Comparison of ENCODE assay signal across 17 cellular contexts in genomic region chr10:79431891-79432831, GRCh38. TPM values are rescaled to one million over a fixed set of nuclear protein-coding genes. Genes with fewer than 3 reads are reported as not detected.
DNase-seq lines count a peak whose midpoint lies in the region; ATAC-seq and TF ChIP-seq lines count a peak whose summit lies in the region.
"Had no signal": no experiment of that assay in that cellular context is flagged by ENCODE, and none has a peak within 500 bp of the region (broad histone marks: within the 10 kb centered on the region; RNA-seq: fewer than 3 reads in every experiment).

No MANE protein-coding gene starts in this region.

- TF ChIP-seq POLR2A in breast epithelium (IDR thresholded peaks at IDR 0.05), result no peak

- H3K23ac ChIP-seq in trophoblast cell (ENCODE audit: low read length), result no peak overlapping the region

- CTCF ChIA-PET in MCF 10A (lab: Yijun Ruan, JAX), result no interaction called here

- H2AK5ac ChIP-seq in trophoblast cell (ENCODE audit: low read length), result no peak overlapping the region

- H3K79me2 ChIP-seq in trophoblast cell (ENCODE audit: control insufficient read depth, insufficient read depth, low read length, poor library complexity), result no peaks in the 10 kb centered on the region

- H3K36me3 Mint-ChIP-seq in MCF 10A (ENCODE audit: insufficient read depth, unreplicated experiment), result no peaks in the 10 kb centered on the region

- H2AFZ ChIP-seq in trophoblast cell (ENCODE audit: insufficient read depth, low read length, poor library complexity), result no peak overlapping the region
- H2AFZ ChIP-seq: PC-9 had no signal

- H3K4ac ChIP-seq in trophoblast cell (ENCODE audit: low read depth, low read length), result no peak overlapping the region

- H3K14ac ChIP-seq in trophoblast cell (ENCODE audit: low read length), result no peak overlapping the region

- BruUV-seq in MCF 10A (replicated peaks; lab: Mats Ljungman, UMichigan), result no TSS peak

- H3K18ac ChIP-seq in trophoblast cell (ENCODE audit: low read length), result no peak overlapping the region

- peak overlapping the region; percentile 27 for H2BK12ac ChIP-seq in trophoblast cell (ENCODE audit: low read length)

- H3K36me3 ChIP-seq in breast epithelium (no peaks in the 10 kb centered on the region), trophoblast cell (ENCODE audit: control insufficient read depth in 1 of 2, insufficient read depth in 2 of 2, low read length in 2 of 2) (no peaks in the 10 kb centered on the region), upper lobe of right lung (peaks cover 13% of the 10 kb centered on the region)

- H3K9ac ChIP-seq in trophoblast cell (ENCODE audit: low read length), result no peak overlapping the region

- H3K9me3 Mint-ChIP-seq in MCF 10A (ENCODE audit: unreplicated experiment), result no peaks in the 10 kb centered on the region

- no peak overlapping the region for H2BK5ac ChIP-seq in trophoblast cell (ENCODE audit: low read depth, low read length, poor library complexity)

- H4K8ac ChIP-seq in trophoblast cell (ENCODE audit: low read depth, low read length), result no peak overlapping the region

- peaks cover 5% of the 10 kb centered on the region for H3K4me1 Mint-ChIP-seq in MCF 10A (ENCODE audit: insufficient read depth, unreplicated experiment)

- POLR2A ChIA-PET in MCF 10A (lab: Yijun Ruan, JAX), result no interaction called here

- H3K4me2 ChIP-seq in trophoblast cell (ENCODE audit: low read length), result no peak overlapping the region
- H3K4me2 ChIP-seq: PC-9 had no signal

- H4K91ac ChIP-seq in trophoblast cell (ENCODE audit: low read depth, low read length), result no peak overlapping the region

- no peaks in the 10 kb centered on the region for H3K27me3 Mint-ChIP-seq in MCF 10A (ENCODE audit: insufficient read depth, unreplicated experiment)

- no peak overlapping the region for H2BK120ac ChIP-seq in trophoblast cell (ENCODE audit: insufficient read depth, low read length, poor library complexity)

- no CpG with 5 or more reads among the region's 17 CpGs for WGBS in trophoblast cell (ENCODE audit: extremely low coverage, insufficient coverage, insufficient read length)

- H3K27ac ChIP-seq in breast epithelium, result peak overlapping the region; percentile 90 to 96
- H3K27ac ChIP-seq in trophoblast cell (ENCODE audit: low read depth, low read length), result no peak overlapping the region
- peak overlapping the region; percentile 66 for H3K27ac ChIP-seq in upper lobe of right lung
- H3K27ac ChIP-seq: PC-9 had no signal

- peak overlapping the region in 1 of 3 donors; percentile 25 for H3K4me3 ChIP-seq in breast epithelium
- H3K4me3 ChIP-seq in trophoblast cell (ENCODE audit: low read depth, low read length), result no peak overlapping the region
- H3K4me3 ChIP-seq in upper lobe of right lung, result no peak overlapping the region
- H3K4me3 ChIP-seq: PC-9 had no signal

- peaks cover 14 to 23% of the 10 kb centered on the region in 2 donors for H3K4me1 ChIP-seq in breast epithelium
- H3K4me1 ChIP-seq in trophoblast cell (ENCODE audit: control insufficient read depth in 1 of 2, insufficient read depth in 2 of 2, low read length in 2 of 2), result peaks cover 26 to 27% of the 10 kb centered on the region in 2 experiments
- H3K4me1 ChIP-seq in upper lobe of right lung, result peaks cover 28% of the 10 kb centered on the region

- TF ChIP-seq CTCF in breast epithelium (IDR thresholded peaks at IDR 0.05), result no peak
- TF ChIP-seq CTCF in MCF 10A (IDR thresholded peaks at IDR 0.05; ENCODE audit: unreplicated experiment), result no peak
- no peak for TF ChIP-seq CTCF in upper lobe of right lung (IDR thresholded peaks at IDR 0.05)

- no peak overlapping the region for H3K27ac Mint-ChIP-seq in MCF 10A (ENCODE audit: low read depth, unreplicated experiment)
- H3K27ac Mint-ChIP-seq: stimulated activated naive CD8-positive, alpha-beta T cell treated with anti-CD3 and anti-CD28 coated beads, Interleukin-15, amount 100 ng/mL, for 72 hours had no signal

- H3K27me3 ChIP-seq in breast epithelium (no peaks in the 10 kb centered on the region), trophoblast cell (ENCODE audit: insufficient read depth, low read length) (no peaks in the 10 kb centered on the region), upper lobe of right lung (no peaks in the 10 kb centered on the region)

- no peak for DNase-seq in breast epithelium (ENCODE audit: low spot score in 2 of 2)
- DNase-seq in MCF 10A (ENCODE audit: unreplicated experiment), result no peak
- DNase-seq in fibroblast of peridontal ligament (ENCODE audit: extremely low read depth), result peak; percentile 35
- DNase-seq in trophoblast cell, result no peak
- DNase-seq in upper lobe of right lung, result peak; percentile 52
- DNase-seq in cerebellum (ENCODE audit: low spot score), result no peak
- no peak for DNase-seq in OCI-M1 (lab: John Stamatoyannopoulos, UW)
- DNase-seq: 8988T; activated CD4-positive, alpha-beta T cell treated with anti-CD3 and anti-CD28 coated beads, Interleukin-2, amount 50 U/mL, for 4 hours; Caco-2; midbrain; NCI-H1048; NCI-H446 treated with DMSO at 0.1 percent for 48 hours; PC-9; stimulated activated naive CD8-positive, alpha-beta T cell treated with anti-CD3 and anti-CD28 coated beads, Interleukin-15, amount 100 ng/mL, for 72 hours; T-helper 2 cell had no signal

- no peak overlapping the region for H3K4me3 Mint-ChIP-seq in MCF 10A (ENCODE audit: unreplicated experiment)
- H3K4me3 Mint-ChIP-seq: stimulated activated naive CD8-positive, alpha-beta T cell treated with anti-CD3 and anti-CD28 coated beads, Interleukin-15, amount 100 ng/mL, for 72 hours had no signal

- no peak overlapping the region for H4K12ac ChIP-seq in trophoblast cell (ENCODE audit: low read depth, low read length)

- peaks cover 3% of the 10 kb centered on the region for H3K79me1 ChIP-seq in trophoblast cell (ENCODE audit: low read length)

- H3K9me3 ChIP-seq in breast epithelium (no peaks in the 10 kb centered on the region), trophoblast cell (ENCODE audit: insufficient read depth, low read depth, low read length) (peaks cover 3% of the 10 kb centered on the region), upper lobe of right lung (no peaks in the 10 kb centered on the region)
- H3K9me3 ChIP-seq: Caco-2 had no signal

- no peak for ATAC-seq in upper lobe of right lung
- no peak for ATAC-seq in esophagus mucosa
- ATAC-seq: stimulated activated naive CD8-positive, alpha-beta T cell treated with anti-CD3 and anti-CD28 coated beads, Interleukin-15, amount 100 ng/mL, for 72 hours had no signal

- intact Hi-C loops in breast epithelium (cut with DNase I; ENCODE audit: low total_unique reads), result no loop called here
- intact Hi-C loops in MCF 10A (cut with micrococcal nuclease), result no loop called here
- intact Hi-C loops in upper lobe of right lung (cut with DNase I), result no loop called here

RNA-seq across cellular contexts. Expression of gene ZCCHC24, which starts 13.3 kb away (rescaled TPM):
- total RNA-seq in breast epithelium, result 10 to 100 TPM; 18.7 to 50.8 (median 48.8) TPM
- total RNA-seq in MCF 10A (2022), result 2.8 and 3.1 TPM in 2 replicates
- polyA plus RNA-seq in trophoblast cell (2013), result 2.8 and 3.0 TPM in 2 replicates
- 32.4 TPM for total RNA-seq in upper lobe of right lung
- 18.9 TPM for total RNA-seq in cerebellum
- 3.3 TPM for total RNA-seq in esophagus mucosa

Comparison
In these comparisons a context has a peak if more than half of its experiments do, and no peak if none do; other contexts are left out.
1. DNase-seq: peak in fibroblast of peridontal ligament (single experiment) and upper lobe of right lung (single experiment); none in breast epithelium (0 of 2), MCF 10A (single experiment), trophoblast cell (0 of 2), cerebellum (single experiment) and OCI-M1 (single experiment).